In genomic region chr5:15719784-15720183, GRCh38 we compare ENCODE assay signal across 18 cellular contexts.
DNase-seq lines count a peak whose midpoint lies in the region; ATAC-seq, FAIRE-seq and TF ChIP-seq lines count a peak whose summit lies in the region.
"Had no signal": no experiment of that assay in that cellular context is flagged by ENCODE, and none has a peak within 500 bp of the region (broad histone marks: within the 10 kb centered on the region; RNA-seq: fewer than 3 reads in every experiment).

No MANE protein-coding gene starts in this region.

- no peak for DNase-seq in H54 (ENCODE audit: insufficient read length, low spot score)
- DNase-seq in WTC11 (ENCODE audit: low spot score) = no peak
- peak; percentile 27 for DNase-seq in globus pallidus (ENCODE audit: low spot score)
- DNase-seq in D721Med (ENCODE audit: insufficient read length, low spot score) = no peak
- DNase-seq in NCI-H524 treated with DMSO at 0.1 percent for 48 hours (lab: John Stamatoyannopoulos, UW) = no peak
- no peak for DNase-seq in glomerular visceral epithelial cell (ENCODE audit: extremely low spot score)
- DNase-seq in GDM1 (lab: John Stamatoyannopoulos, UW) = no peak
- DNase-seq: activated CD4-positive, alpha-beta T cell treated with anti-CD3 and anti-CD28 coated beads, Interleukin-2, amount 50 U/mL, for 4 hours; activated naive CD4-positive, alpha-beta T cell treated with Interleukin-2 at 50 U/mL for 16 hours; CD4-positive, alpha-beta T cell; effector memory CD8-positive, alpha-beta T cell; NCI-H2081 had no signal

- peak; percentile 75 for ATAC-seq in WTC11
- ATAC-seq: effector memory CD8-positive, alpha-beta T cell; stimulated activated effector memory CD8-positive, alpha-beta T cell treated with anti-CD3 and anti-CD28 coated beads, Interleukin-12 subunit alpha, Interleukin-12 subunit beta, amount 100 ng/mL, for 72 hours had no signal

- H3K4me3 Mint-ChIP-seq in WTC11 = no peak overlapping the region
- H3K4me3 Mint-ChIP-seq: CD4-positive, alpha-beta T cell; central memory CD8-positive, alpha-beta T cell; effector memory CD8-positive, alpha-beta T cell; IgD-negative memory B cell; stimulated activated effector memory CD8-positive, alpha-beta T cell treated with anti-CD3 and anti-CD28 coated beads, Interleukin-12 subunit alpha, Interleukin-12 subunit beta, amount 100 ng/mL, for 72 hours; T-helper 1 cell treated with Interleukin-12 subunit alpha and Interleukin-12 subunit beta and Interleukin-4 antibody, amounts not matched to agents 30 μg/mL and 1 μg/mL, for 36 hours had no signal

- H3K36me3 Mint-ChIP-seq in WTC11 = no peaks in the 10 kb centered on the region
- H3K36me3 Mint-ChIP-seq: IgD-negative memory B cell; stimulated activated effector memory CD8-positive, alpha-beta T cell treated with anti-CD3 and anti-CD28 coated beads, Interleukin-12 subunit alpha, Interleukin-12 subunit beta, amount 100 ng/mL, for 72 hours had no signal

- no peaks in the 10 kb centered on the region for H3K27me3 Mint-ChIP-seq in WTC11 (ENCODE audit: low read depth)
- H3K27me3 Mint-ChIP-seq: CD4-positive, alpha-beta T cell; central memory CD8-positive, alpha-beta T cell; effector memory CD8-positive, alpha-beta T cell; IgD-negative memory B cell had no signal

- CTCF ChIA-PET in WTC11 (lab: Charles Lee) = interaction anchor here (0.7 to 2.0 kb wide), 3 partner anchors 37 to 441 kb away, joined by 3 to 5 read pairs (median 3); no protein-coding TSS in a partner anchor

- FAIRE-seq in H54 (lab: Jason Lieb, UNC) (peak; percentile 82), D721Med (lab: Jason Lieb, UNC) (no peak)

- TF ChIP-seq CTCF in 22Rv1 (IDR thresholded peaks at IDR 0.05) = no peak
- TF ChIP-seq CTCF in WTC11 (IDR thresholded peaks at IDR 0.05) = no peak
- no peak for TF ChIP-seq CTCF in D721Med (IDR thresholded peaks at IDR 0.05; ENCODE audit: insufficient read depth, missing control alignments)

- H3K27ac ChIP-seq in 22Rv1 = peak overlapping the region; percentile 63
- H3K27ac ChIP-seq: thoracic aorta had no signal

- peaks cover 56% of the 10 kb centered on the region for H3K4me1 Mint-ChIP-seq in WTC11
- H3K4me1 Mint-ChIP-seq: central memory CD8-positive, alpha-beta T cell; IgD-negative memory B cell; stimulated activated effector memory CD8-positive, alpha-beta T cell treated with anti-CD3 and anti-CD28 coated beads, Interleukin-12 subunit alpha, Interleukin-12 subunit beta, amount 100 ng/mL, for 72 hours had no signal

- TF ChIP-seq POLR2A in H54 (IDR thresholded peaks at IDR 0.05; ENCODE audit: low read depth, low read length) = no peak

- peaks cover 4% of the 10 kb centered on the region for H3K9me3 Mint-ChIP-seq in WTC11
- H3K9me3 Mint-ChIP-seq: CD4-positive, alpha-beta T cell; central memory CD8-positive, alpha-beta T cell; stimulated activated effector memory CD8-positive, alpha-beta T cell treated with anti-CD3 and anti-CD28 coated beads, Interleukin-12 subunit alpha, Interleukin-12 subunit beta, amount 100 ng/mL, for 72 hours; T-helper 1 cell treated with Interleukin-12 subunit alpha and Interleukin-12 subunit beta and Interleukin-4 antibody, amounts not matched to agents 30 μg/mL and 1 μg/mL, for 36 hours had no signal

- H3K27ac Mint-ChIP-seq in WTC11 = peak overlapping the region; percentile 81
- H3K27ac Mint-ChIP-seq: CD4-positive, alpha-beta T cell; effector memory CD8-positive, alpha-beta T cell; IgD-negative memory B cell; stimulated activated effector memory CD8-positive, alpha-beta T cell treated with anti-CD3 and anti-CD28 coated beads, Interleukin-12 subunit alpha, Interleukin-12 subunit beta, amount 100 ng/mL, for 72 hours; T-helper 1 cell treated with Interleukin-12 subunit alpha and Interleukin-12 subunit beta and Interleukin-4 antibody, amounts not matched to agents 30 μg/mL and 1 μg/mL, for 36 hours had no signal

- POLR2A ChIA-PET in WTC11 (lab: Charles Lee) = no interaction called here

TF ChIP-seq in WTC11, 78 proteins besides CTCF, POLR2A, EP300 and RAD21 (continues in another document):
- TF ChIP-seq TEAD1 (CRISPR knock-in tag; IDR thresholded peaks at IDR 0.05) (no peak), CBFB (CRISPR knock-in tag; IDR thresholded peaks at IDR 0.05; ENCODE audit: low read depth) (no peak), ZNF512 (CRISPR knock-in tag; IDR thresholded peaks at IDR 0.05; ENCODE audit: borderline replicate concordance) (no peak), FOXK1 (CRISPR knock-in tag; IDR thresholded peaks at IDR 0.05) (no peak), ZNF317 (CRISPR knock-in tag; IDR thresholded peaks at IDR 0.05; ENCODE audit: borderline replicate concordance, low read depth) (no peak), ZNF232 (CRISPR knock-in tag; IDR thresholded peaks at IDR 0.05) (no peak), ATF2 (CRISPR knock-in tag; IDR thresholded peaks at IDR 0.05; ENCODE audit: borderline replicate concordance, low read depth) (no peak), AFF4 (CRISPR knock-in tag; IDR thresholded peaks at IDR 0.05; ENCODE audit: borderline replicate concordance) (no peak), ZNF396 (CRISPR knock-in tag; IDR thresholded peaks at IDR 0.05; ENCODE audit: borderline replicate concordance) (no peak), USF2 (CRISPR knock-in tag; IDR thresholded peaks at IDR 0.05) (no peak), CREM (CRISPR knock-in tag; IDR thresholded peaks at IDR 0.05) (no peak), SMAD3 (CRISPR knock-in tag; IDR thresholded peaks at IDR 0.05; ENCODE audit: borderline replicate concordance) (no peak)
